In genomic region chr9:81693639-81694378, GRCh38 we compare ENCODE assay signal across 1 cellular context.
TF ChIP-seq lines count a peak whose summit lies in the region.

No MANE protein-coding gene starts in this region.

TF ChIP-seq in WTC11, 78 proteins besides CTCF, POLR2A, EP300 and RAD21 (continued from another document):
- TF ChIP-seq ZNF532 (CRISPR knock-in tag; IDR thresholded peaks at IDR 0.05; ENCODE audit: borderline replicate concordance) = no peak
- TF ChIP-seq EMX1 (CRISPR knock-in tag; IDR thresholded peaks at IDR 0.05) = no peak
- TF ChIP-seq SMAD3 (CRISPR knock-in tag; IDR thresholded peaks at IDR 0.05; ENCODE audit: borderline replicate concordance) = no peak
- no peak for TF ChIP-seq AFF4 (CRISPR knock-in tag; IDR thresholded peaks at IDR 0.05; ENCODE audit: borderline replicate concordance)
- TF ChIP-seq AR (CRISPR knock-in tag; IDR thresholded peaks at IDR 0.05) = no peak
- no peak for TF ChIP-seq MYBL2 (CRISPR knock-in tag; IDR thresholded peaks at IDR 0.05)
- no peak for TF ChIP-seq ZNF317 (CRISPR knock-in tag; IDR thresholded peaks at IDR 0.05; ENCODE audit: borderline replicate concordance, low read depth)
- TF ChIP-seq ARID4B (CRISPR knock-in tag; IDR thresholded peaks at IDR 0.05; ENCODE audit: borderline replicate concordance) = no peak
